ENCODE assay signal across 1 cellular context in genomic region chrX:130896816-130897508, GRCh38.
TF ChIP-seq lines count a peak whose summit lies in the region.

No MANE protein-coding gene starts in this region.

TF ChIP-seq in IMR-90, 13 proteins besides CTCF, POLR2A, EP300 and RAD21:
- TF ChIP-seq CEBPB (IDR thresholded peaks at IDR 0.05; ENCODE audit: low read depth, low read length) (no peak), RCOR1 (IDR thresholded peaks at IDR 0.05; ENCODE audit: insufficient replicate concordance, low read length) (no peak), SMC3 (IDR thresholded peaks at IDR 0.05; ENCODE audit: low read depth, low read length) (no peak), MAZ (IDR thresholded peaks at IDR 0.05; ENCODE audit: borderline replicate concordance, low read depth, low read length) (no peak), CHD1 (IDR thresholded peaks at IDR 0.05; ENCODE audit: low read depth, low read length) (no peak), BHLHE40 (IDR thresholded peaks at IDR 0.05; ENCODE audit: low read depth, low read length) (no peak), MAFK (IDR thresholded peaks at IDR 0.05; ENCODE audit: low read depth, low read length) (no peak), NFE2L2 (IDR thresholded peaks at IDR 0.05; ENCODE audit: low read depth, low read length) (no peak), MXI1 (IDR thresholded peaks at IDR 0.05; ENCODE audit: borderline replicate concordance, low read depth, low read length) (no peak), FOS (IDR thresholded peaks at IDR 0.05; ENCODE audit: low read depth, low read length) (no peak), RFX5 (IDR thresholded peaks at IDR 0.05; ENCODE audit: low read depth, low read length) (no peak), ELK1 (IDR thresholded peaks at IDR 0.05; ENCODE audit: borderline replicate concordance, low read depth, low read length) (no peak)
- TF ChIP-seq, protein P1, sequence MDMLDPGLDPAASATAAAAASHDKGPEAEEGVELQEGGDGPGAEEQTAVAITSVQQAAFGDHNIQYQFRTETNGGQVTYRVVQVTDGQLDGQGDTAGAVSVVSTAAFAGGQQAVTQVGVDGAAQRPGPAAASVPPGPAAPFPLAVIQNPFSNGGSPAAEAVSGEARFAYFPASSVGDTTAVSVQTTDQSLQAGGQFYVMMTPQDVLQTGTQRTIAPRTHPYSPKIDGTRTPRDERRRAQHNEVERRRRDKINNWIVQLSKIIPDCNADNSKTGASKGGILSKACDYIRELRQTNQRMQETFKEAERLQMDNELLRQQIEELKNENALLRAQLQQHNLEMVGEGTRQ (IDR thresholded peaks at IDR 0.05; ENCODE audit: low read depth, low read length): no peak
